ENCODE assay signal across 6 cellular contexts in genomic region chrX:156030474-156030873, GRCh38. TPM values are rescaled to one million over a fixed set of nuclear protein-coding genes. Genes with fewer than 3 reads are reported as not detected.
"Had no signal": no experiment of that assay in that cellular context is flagged by ENCODE, and none has a peak within 500 bp of the region (broad histone marks: within the 10 kb centered on the region; RNA-seq: fewer than 3 reads in every experiment).

No MANE protein-coding gene starts in this region.

RNA-seq across cellular contexts. Expression of gene IL9R, which starts 33.0 kb away (rescaled TPM):
- total RNA-seq: left lobe of liver, myocyte, right atrium auricular region had no signal
- polyA plus RNA-seq: heart left ventricle, neural cell, smooth muscle cell had no signal
